ENCODE assay signal across 11 cellular contexts in the genomic region with DNA sequence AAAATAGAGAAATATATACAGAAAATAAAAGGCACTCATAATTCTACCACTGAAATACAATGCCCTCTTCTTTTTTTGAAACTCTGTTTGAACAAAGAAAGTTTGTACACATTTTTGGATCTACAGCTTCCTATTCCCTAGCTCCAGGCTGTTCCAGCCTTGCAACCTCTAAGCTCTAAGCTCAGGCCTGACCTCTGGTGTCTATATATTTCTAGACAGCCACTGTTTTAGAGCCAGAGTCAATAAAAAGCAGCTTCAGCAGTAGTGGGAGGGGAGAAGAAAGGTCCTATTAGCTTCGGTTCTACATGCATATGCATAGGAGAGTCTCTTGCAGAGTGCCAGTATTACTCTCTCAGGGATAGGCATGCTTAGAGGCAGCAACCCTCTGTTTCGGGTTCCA. TPM values are rescaled to one million over a fixed set of nuclear protein-coding genes. Genes with fewer than 3 reads are reported as not detected.
A peak's percentile ranks its signal among the peaks of the same experiment; 100 is the strongest.
DNase-seq lines count a peak whose midpoint lies in the region; ATAC-seq and TF ChIP-seq lines count a peak whose summit lies in the region.
"Had no signal": no experiment of that assay in that cellular context is flagged by ENCODE, and none has a peak within 500 bp of the region (broad histone marks: within the 10 kb centered on the region; RNA-seq: fewer than 3 reads in every experiment).

No MANE protein-coding gene starts in this region.

- H3K4me3 ChIP-seq in NT2/D1 (ENCODE audit: insufficient read length, low read depth) (no peak overlapping the region), epithelial cell of proximal tubule (ENCODE audit: low read depth, low read length) (no peak overlapping the region), ascending aorta (no peak overlapping the region)

- intact Hi-C loops in ascending aorta (cut with DNase I) = no loop called here

- ATAC-seq in GM19328 (IDR thresholded peaks at IDR 0.05; ENCODE audit: unreplicated experiment) (no peak), HG02973 (IDR thresholded peaks at IDR 0.05; ENCODE audit: unreplicated experiment) (no peak)
- ATAC-seq: right cardiac atrium had no signal

- H3K27me3 ChIP-seq in NT2/D1 (ENCODE audit: insufficient read depth, insufficient read length) (no peaks in the 10 kb centered on the region), ascending aorta (no peaks in the 10 kb centered on the region)

- H3K36me3 Mint-ChIP-seq in osteocyte (ENCODE audit: unreplicated experiment) = peaks cover 9% of the 10 kb centered on the region

- H3K27ac Mint-ChIP-seq in osteocyte (ENCODE audit: unreplicated experiment) = no peak overlapping the region

- no peaks in the 10 kb centered on the region for H3K27me3 Mint-ChIP-seq in osteocyte (ENCODE audit: unreplicated experiment)

- H3K4me1 Mint-ChIP-seq in osteocyte (ENCODE audit: unreplicated experiment) = peaks cover 12% of the 10 kb centered on the region

- peaks cover 8% of the 10 kb centered on the region for H3K9me3 Mint-ChIP-seq in osteocyte (ENCODE audit: unreplicated experiment)

- DNase-seq in GM03348 (ENCODE audit: low spot score) (peak; percentile 3), NT2/D1 (ENCODE audit: low read depth, low spot score) (peak; percentile 15), epithelial cell of proximal tubule (ENCODE audit: low read depth) (no peak), osteocyte (ENCODE audit: extremely low spot score, unreplicated experiment) (no peak), ascending aorta (ENCODE audit: low spot score in 2 of 2) (no peak), SK-N-DZ (ENCODE audit: low spot score) (no peak)
- DNase-seq: NCI-H1048, right cardiac atrium had no signal

- H3K4me1 ChIP-seq in NT2/D1 (ENCODE audit: insufficient read depth, insufficient read length) (no peaks in the 10 kb centered on the region), ascending aorta (no peaks in the 10 kb centered on the region)

- H3K27ac ChIP-seq in ascending aorta = no peak overlapping the region

- TF ChIP-seq CTCF in epithelial cell of proximal tubule (conservative IDR thresholded peaks at IDR 0.05; ENCODE audit: low read depth, low read length) (peak; percentile 58), osteocyte (IDR thresholded peaks at IDR 0.05) (peak; percentile 53), ascending aorta (IDR thresholded peaks at IDR 0.05) (no peak)

- H3K9ac ChIP-seq in NT2/D1 (ENCODE audit: insufficient read length, low read depth) = no peak overlapping the region

- H3K36me3 ChIP-seq in NT2/D1 (ENCODE audit: insufficient read depth, insufficient read length, low read length) = peaks cover 59% of the 10 kb centered on the region
- H3K36me3 ChIP-seq in ascending aorta = peaks cover 0 to 5% of the 10 kb centered on the region in 2 donors

- H3K9me3 ChIP-seq in NT2/D1 (ENCODE audit: insufficient read depth, low read length) (no peaks in the 10 kb centered on the region), ascending aorta (no peaks in the 10 kb centered on the region)

- no peak overlapping the region for H3K4me3 Mint-ChIP-seq in osteocyte (ENCODE audit: unreplicated experiment)

RNA-seq across cellular contexts. Expression of a gene that starts 39.7 kb away (rescaled TPM):
- total RNA-seq in epithelial cell of proximal tubule (0.06 TPM in 1 of 2 replicates, not detected in the other), osteocyte (0.11 and 0.29 TPM in 2 replicates), ascending aorta (0.43 TPM)
- polyA plus RNA-seq in SK-N-DZ (2014; cell fraction: cytosol; rRNA removed) = not detected in 2 replicates
- not detected in 2 replicates for polyA plus RNA-seq in SK-N-DZ (2014; cell fraction: nucleus; rRNA removed)
- total RNA-seq: right cardiac atrium; T-helper 2 cell treated with Interferon-gamma antibody and Interleukin-4, amounts not matched to agents 100 ng/mL and 5 ng/mL, for 36 hours had no signal

RNA-seq across cellular contexts. Expression of a gene that starts 40.1 kb away (rescaled TPM):
- total RNA-seq in epithelial cell of proximal tubule = 9.8 and 11.1 TPM in 2 replicates
- 23.5 and 25.9 TPM in 2 replicates for total RNA-seq in osteocyte
- 7.1 TPM for total RNA-seq in ascending aorta
- 4.5 and 5.8 TPM in 2 replicates for polyA plus RNA-seq in SK-N-DZ (2014; cell fraction: cytosol; rRNA removed)
- polyA plus RNA-seq in SK-N-DZ (2014; cell fraction: nucleus; rRNA removed) = 4.5 and 9.0 TPM in 2 replicates

RNA-seq across cellular contexts. Expression of a gene that starts 56.8 kb away (rescaled TPM):
- total RNA-seq in epithelial cell of proximal tubule (not detected in 2 replicates), osteocyte (not detected in 2 replicates), ascending aorta (not detected)
- not detected in 2 replicates for polyA plus RNA-seq in SK-N-DZ (2014; cell fraction: cytosol; rRNA removed)
- polyA plus RNA-seq in SK-N-DZ (2014; cell fraction: nucleus; rRNA removed) = not detected in 2 replicates
- total RNA-seq: right cardiac atrium; T-helper 2 cell treated with Interferon-gamma antibody and Interleukin-4, amounts not matched to agents 100 ng/mL and 5 ng/mL, for 36 hours had no signal
- polyA plus RNA-seq: right cardiac atrium had no signal

Comparison
In these comparisons a context has a peak if more than half of its experiments do, and no peak if none do; other contexts are left out.
1. DNase-seq: peak in GM03348 (single experiment) and NT2/D1 (single experiment); none in epithelial cell of proximal tubule (single experiment), osteocyte (single experiment), ascending aorta (0 of 2) and SK-N-DZ (single experiment).
2. CTCF ChIP-seq: peak in epithelial cell of proximal tubule (single experiment) and osteocyte (single experiment); none in ascending aorta (0 of 3).